In the genomic region with DNA sequence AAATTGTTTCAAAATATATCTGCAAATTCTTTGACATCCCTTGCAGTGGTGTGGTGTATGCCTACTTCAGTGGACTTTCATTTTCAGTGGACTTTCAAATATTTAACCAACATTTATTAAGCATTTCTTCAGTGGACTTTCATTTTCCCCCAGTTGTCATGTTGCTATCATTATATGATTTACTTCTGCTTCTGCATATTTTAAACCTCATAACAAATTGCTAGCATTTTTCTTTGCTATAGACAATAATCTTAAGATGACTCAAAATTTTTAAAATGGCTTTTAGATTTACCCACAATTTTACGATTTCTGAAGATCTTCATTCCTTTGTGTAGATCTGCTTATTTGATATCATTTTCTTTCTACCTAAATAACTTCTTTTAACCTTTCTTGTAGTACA, we compare ENCODE assay signal across 9 cellular contexts.
"Had no signal": no experiment of that assay in that cellular context is flagged by ENCODE, and none has a peak within 500 bp of the region (broad histone marks: within the 10 kb centered on the region; RNA-seq: fewer than 3 reads in every experiment).

No MANE protein-coding gene starts in this region.

- FAIRE-seq: H1, H54 had no signal

- H2AFZ ChIP-seq: GM23338 had no signal

- H3K4me3 ChIP-seq: GM23338 had no signal

- H3K9ac ChIP-seq: KMS-11 had no signal

- H3K4me2 ChIP-seq: GM23338, KMS-11 had no signal

- DNase-seq: H9, HCEC 1CT, Karpas-422, KBM-7 had no signal

- H3K27ac ChIP-seq: HL-60, KMS-11 had no signal

- ATAC-seq: GM23338 had no signal
